ENCODE assay signal across 1 cellular context in the genomic region with DNA sequence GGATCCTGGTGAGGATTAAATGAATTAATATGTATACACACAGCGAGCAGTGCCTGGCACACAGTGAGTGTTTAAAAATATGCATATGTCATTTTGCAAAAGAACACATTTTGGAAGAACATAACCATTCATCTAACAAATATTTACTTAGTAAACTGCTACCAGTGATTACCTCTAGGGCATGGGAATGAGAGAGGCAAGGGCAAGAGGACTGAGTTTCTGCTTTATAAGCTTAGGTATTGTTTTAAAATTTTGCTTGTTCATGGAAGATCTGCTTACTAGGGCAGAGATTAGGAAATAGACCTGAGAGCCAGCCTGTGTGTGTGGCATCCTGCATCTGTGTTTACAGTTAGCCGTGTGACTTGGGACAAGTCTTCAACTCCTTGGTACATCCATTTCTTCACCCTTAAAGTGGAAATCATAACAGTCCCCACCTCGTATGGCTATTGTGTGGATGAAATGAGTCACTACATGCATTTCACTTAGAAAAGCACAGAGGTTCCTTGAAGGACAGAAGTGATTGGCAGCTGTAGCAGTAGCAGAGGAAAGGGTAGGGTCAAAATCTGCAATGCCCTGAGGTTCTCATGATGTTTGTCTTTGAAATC.
TF ChIP-seq lines count a peak whose summit lies in the region.

No MANE protein-coding gene starts in this region.

TF ChIP-seq in H1, 55 proteins besides CTCF, POLR2A, EP300 and RAD21:
- TF ChIP-seq MAFK (IDR thresholded peaks at IDR 0.05; ENCODE audit: low read depth, low read length) (no peak), CTBP2 (IDR thresholded peaks at IDR 0.05; ENCODE audit: borderline replicate concordance, insufficient read depth, insufficient read length, low read length) (no peak), POLR2AphosphoS5 (IDR thresholded peaks at IDR 0.05; ENCODE audit: low read depth, low read length) (no peak), EZH2 (IDR thresholded peaks at IDR 0.05; ENCODE audit: low read depth, low read length, severe bottlenecking) (no peak), KDM1A (IDR thresholded peaks at IDR 0.05; ENCODE audit: borderline replicate concordance, low read length) (no peak), HDAC6 (IDR thresholded peaks at IDR 0.05; ENCODE audit: low read depth, low read length) (no peak), PHF8 (conservative IDR thresholded peaks at IDR 0.05; ENCODE audit: low read depth, low read length) (no peak), RXRA (IDR thresholded peaks at IDR 0.05; ENCODE audit: insufficient read depth, low read depth, low read length) (no peak), TAF7 (optimal IDR thresholded peaks at IDR 0.05; ENCODE audit: borderline replicate concordance, low read depth, low read length) (no peak)
